ENCODE assay signal across 1 cellular context in the genomic region with DNA sequence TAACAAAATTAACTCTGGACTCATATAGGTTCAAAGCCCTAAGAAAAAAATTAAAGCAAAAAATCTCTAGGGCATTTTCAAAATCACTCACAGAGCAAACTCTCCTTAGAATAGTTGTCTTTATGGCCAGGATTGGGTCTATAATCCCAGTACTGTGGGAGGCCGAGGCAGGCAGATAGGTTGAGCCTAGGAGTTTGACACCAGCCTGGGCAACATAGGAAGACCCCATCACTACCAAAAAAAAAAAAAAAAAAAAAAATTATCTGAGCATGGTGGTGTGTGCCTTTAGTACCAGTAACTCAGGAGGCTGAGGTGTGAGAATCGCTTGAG.
TF ChIP-seq lines count a peak whose summit lies in the region.

No MANE protein-coding gene starts in this region.

TF ChIP-seq in IMR-90, 13 proteins besides CTCF, POLR2A, EP300 and RAD21:
- no peak for TF ChIP-seq FOS (IDR thresholded peaks at IDR 0.05; ENCODE audit: low read depth, low read length)
- TF ChIP-seq SMC3 (IDR thresholded peaks at IDR 0.05; ENCODE audit: low read depth, low read length): no peak
- TF ChIP-seq ELK1 (IDR thresholded peaks at IDR 0.05; ENCODE audit: borderline replicate concordance, low read depth, low read length): no peak
